ENCODE assay signal across 14 cellular contexts in the genomic region with DNA sequence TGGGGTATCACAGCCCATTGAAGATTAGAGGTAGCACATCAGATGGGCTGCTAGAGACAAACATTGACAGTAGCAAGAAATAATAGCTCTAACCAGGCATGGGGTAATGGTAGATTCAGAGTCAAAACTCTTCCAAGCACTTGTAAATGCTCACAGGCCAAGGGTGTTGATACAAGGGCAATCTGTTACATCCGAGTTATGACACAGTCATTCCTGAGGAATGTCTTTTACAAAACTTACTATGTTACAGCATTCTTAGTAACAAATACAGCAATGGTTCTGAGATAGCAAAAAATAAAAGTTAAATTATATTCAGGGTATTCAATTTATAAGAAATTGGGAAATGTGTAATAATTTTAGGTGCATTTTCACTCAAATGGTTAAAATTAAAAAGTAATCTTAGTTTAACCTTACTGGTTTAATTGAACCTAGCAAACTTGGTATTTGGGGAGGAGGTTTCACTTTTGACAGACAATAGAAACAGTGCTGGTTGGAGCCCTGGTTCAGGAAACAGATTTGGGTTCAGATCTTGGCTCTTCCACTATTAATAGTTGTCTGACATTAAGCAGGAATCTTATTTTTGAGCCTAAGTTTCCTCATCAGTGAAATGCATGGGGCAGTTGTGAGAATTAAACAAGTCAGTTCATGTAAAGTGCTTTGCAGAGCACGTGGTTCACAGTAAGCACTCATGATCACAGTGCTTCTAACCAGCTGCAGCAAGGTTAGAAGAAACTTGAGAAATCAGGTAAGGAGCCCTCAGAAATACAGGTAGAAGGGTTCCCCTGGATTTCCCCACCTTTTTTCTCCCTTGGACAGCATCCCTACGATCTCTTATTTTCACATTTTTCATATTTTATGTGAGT. TPM values are rescaled to one million over a fixed set of nuclear protein-coding genes. Genes with fewer than 3 reads are reported as not detected.
DNase-seq lines count a peak whose midpoint lies in the region; ATAC-seq and TF ChIP-seq lines count a peak whose summit lies in the region.
"Had no signal": no experiment of that assay in that cellular context is flagged by ENCODE, and none has a peak within 500 bp of the region (broad histone marks: within the 10 kb centered on the region; RNA-seq: fewer than 3 reads in every experiment).

No MANE protein-coding gene starts in this region.

- peaks cover 4% of the 10 kb centered on the region for H3K36me3 Mint-ChIP-seq in osteocyte (ENCODE audit: unreplicated experiment)

- H3K27ac Mint-ChIP-seq in osteocyte (ENCODE audit: unreplicated experiment) = peak overlapping the region; percentile 10
- H3K27ac Mint-ChIP-seq: dendritic cell treated with granulocyte-macrophage colony-stimulating factor and Interleukin-4, amounts not matched to agents 40 ng/mL and 50 ng/mL, for 4 days had no signal

- no peak for TF ChIP-seq POLR2A in esophagus muscularis mucosa (IDR thresholded peaks at IDR 0.05; ENCODE audit: low read depth)

- H3K36me3 ChIP-seq in PC-9 (ENCODE audit: low read depth) (no peaks in the 10 kb centered on the region), esophagus muscularis mucosa (peaks cover 0 to 8% (median 4%) of the 10 kb centered on the region in 4 donors)

- no peaks in the 10 kb centered on the region for H3K9me3 ChIP-seq in PC-9 (ENCODE audit: insufficient read depth, low read depth)
- no peaks in the 10 kb centered on the region for H3K9me3 ChIP-seq in esophagus muscularis mucosa

- 76% methylated on average over 3 of the region's 3 CpGs for WGBS in esophagus muscularis mucosa

- peaks cover 43% of the 10 kb centered on the region for H3K4me1 Mint-ChIP-seq in osteocyte (ENCODE audit: unreplicated experiment)

- H3K27ac ChIP-seq in PC-9 (peak overlapping the region; percentile 42), esophagus muscularis mucosa (replicated peaks in 1 of 4) (peak overlapping the region in 3 of 4 donors; percentile 14 to 36 (median 28))

- peaks cover 21% of the 10 kb centered on the region for H3F3A ChIP-seq in PC-9 (ENCODE audit: insufficient read depth, low read depth)

- no peak for ATAC-seq in GM21528 (IDR thresholded peaks at IDR 0.05; ENCODE audit: low FRiP score, unreplicated experiment)

- no TSS peak for BruUV-seq in PC-9 (replicated peaks; lab: Mats Ljungman, UMichigan)

- H3K4me1 ChIP-seq in PC-9 (replicated peaks; ENCODE audit: insufficient read depth) = peaks cover 31% of the 10 kb centered on the region
- H3K4me1 ChIP-seq in esophagus muscularis mucosa = peaks cover 13 to 45% (median 40%) of the 10 kb centered on the region in 4 donors

- H3K9me2 ChIP-seq in PC-9 (ENCODE audit: insufficient read depth) = no peaks in the 10 kb centered on the region

- TF ChIP-seq EP300 in esophagus muscularis mucosa (IDR thresholded peaks at IDR 0.05) = no peak

- H3K27me3 ChIP-seq in PC-9 (ENCODE audit: insufficient read depth, low read depth) = no peaks in the 10 kb centered on the region
- H3K27me3 ChIP-seq in esophagus muscularis mucosa = no peaks in the 10 kb centered on the region

- H3K27me3 Mint-ChIP-seq in osteocyte (ENCODE audit: unreplicated experiment) = no peaks in the 10 kb centered on the region
- H3K27me3 Mint-ChIP-seq: dendritic cell treated with granulocyte-macrophage colony-stimulating factor and Interleukin-4, amounts not matched to agents 40 ng/mL and 50 ng/mL, for 4 days had no signal

- TF ChIP-seq CTCF in PC-9 (conservative IDR thresholded peaks at IDR 0.05) (no peak), esophagus muscularis mucosa (IDR thresholded peaks at IDR 0.05) (no peak), osteocyte (IDR thresholded peaks at IDR 0.05) (no peak)

- POLR2A ChIA-PET in PC-9 (lab: Charles Lee; ENCODE audit: unreplicated experiment) = no interaction called here

- DNase-seq in GM03348 (ENCODE audit: low spot score) (peak; percentile 74), PC-9 (peak; percentile 8 to 76), esophagus muscularis mucosa (ENCODE audit: extremely low spot score) (no peak), osteocyte (ENCODE audit: extremely low spot score, unreplicated experiment) (no peak), GOT3 (lab: John Stamatoyannopoulos, UW) (no peak)
- no peak for DNase-seq in activated CD8-positive, alpha-beta memory T cell treated with anti-CD3 and anti-CD28 coated beads, Interleukin-2, amount 50 U/mL, for 48 hours
- DNase-seq in stimulated activated CD4-positive, alpha-beta T cell treated with anti-CD3 and anti-CD28 coated beads, Interleukin-1b, Interleukin-23, amount 100 ng/mL, for 48 hours = no peak
- DNase-seq: activated CD4-positive, CD25-positive, alpha-beta regulatory T cell treated with anti-CD3 and anti-CD28 coated beads, Interleukin-2, amount 50 U/mL, for 72 hours; activated gamma-delta T cell; DMS 273 treated with DMSO at 0.1 percent for 48 hours; NCI-H2171 treated with DMSO at 0.1 percent for 48 hours had no signal

- no peak overlapping the region for H2AFZ ChIP-seq in PC-9

- intact Hi-C loops in PC-9 (cut with micrococcal nuclease; ENCODE audit: unreplicated experiment) (no loop called here), esophagus muscularis mucosa (cut with DNase I) (no loop called here)

- CTCF ChIA-PET in PC-9 (lab: Charles Lee) = no interaction called here

- H3K4me3 ChIP-seq in PC-9 (no peak overlapping the region), esophagus muscularis mucosa (no peak overlapping the region)

- H3K79me2 ChIP-seq in PC-9 (ENCODE audit: low read depth) = peaks cover 10% of the 10 kb centered on the region; the same call in 1 of the 2 replicates

- no peaks in the 10 kb centered on the region for H3K9me3 Mint-ChIP-seq in osteocyte (ENCODE audit: unreplicated experiment)
- H3K9me3 Mint-ChIP-seq: dendritic cell treated with granulocyte-macrophage colony-stimulating factor and Interleukin-4, amounts not matched to agents 40 ng/mL and 50 ng/mL, for 4 days; neural crest cell had no signal

- H3K4me3 Mint-ChIP-seq in osteocyte (ENCODE audit: unreplicated experiment) = no peak overlapping the region
- H3K4me3 Mint-ChIP-seq: dendritic cell treated with granulocyte-macrophage colony-stimulating factor and Interleukin-4, amounts not matched to agents 40 ng/mL and 50 ng/mL, for 4 days; neural crest cell had no signal

- peak overlapping the region; percentile 57 for H3K4me2 ChIP-seq in PC-9

- H4K20me1 ChIP-seq in PC-9 (ENCODE audit: insufficient read depth) = no peaks in the 10 kb centered on the region

RNA-seq across cellular contexts. Expression of a gene that starts 4.4 kb away (rescaled TPM):
- 19.3 and 22.4 TPM in 2 replicates for total RNA-seq in PC-9 (2021)
- 10 to 100 TPM; 23.3 to 37.1 (median 30.1) TPM for total RNA-seq in esophagus muscularis mucosa
- total RNA-seq in osteocyte = 23.5 and 26.4 TPM in 2 replicates

Comparison
In these comparisons a context has a peak if more than half of its experiments do, and no peak if none do; other contexts are left out.
1. DNase-seq: peak in GM03348 (single experiment) and PC-9 (2 of 2); none in esophagus muscularis mucosa (single experiment), osteocyte (single experiment), activated CD8-positive, alpha-beta memory T cell treated with anti-CD3 and anti-CD28 coated beads, Interleukin-2, amount 50 U/mL, for 48 hours (single experiment), GOT3 (single experiment) and stimulated activated CD4-positive, alpha-beta T cell treated with anti-CD3 and anti-CD28 coated beads, Interleukin-1b, Interleukin-23, amount 100 ng/mL, for 48 hours (single experiment).